Comparison of ENCODE assay signal across 8 cellular contexts in the genomic region with DNA sequence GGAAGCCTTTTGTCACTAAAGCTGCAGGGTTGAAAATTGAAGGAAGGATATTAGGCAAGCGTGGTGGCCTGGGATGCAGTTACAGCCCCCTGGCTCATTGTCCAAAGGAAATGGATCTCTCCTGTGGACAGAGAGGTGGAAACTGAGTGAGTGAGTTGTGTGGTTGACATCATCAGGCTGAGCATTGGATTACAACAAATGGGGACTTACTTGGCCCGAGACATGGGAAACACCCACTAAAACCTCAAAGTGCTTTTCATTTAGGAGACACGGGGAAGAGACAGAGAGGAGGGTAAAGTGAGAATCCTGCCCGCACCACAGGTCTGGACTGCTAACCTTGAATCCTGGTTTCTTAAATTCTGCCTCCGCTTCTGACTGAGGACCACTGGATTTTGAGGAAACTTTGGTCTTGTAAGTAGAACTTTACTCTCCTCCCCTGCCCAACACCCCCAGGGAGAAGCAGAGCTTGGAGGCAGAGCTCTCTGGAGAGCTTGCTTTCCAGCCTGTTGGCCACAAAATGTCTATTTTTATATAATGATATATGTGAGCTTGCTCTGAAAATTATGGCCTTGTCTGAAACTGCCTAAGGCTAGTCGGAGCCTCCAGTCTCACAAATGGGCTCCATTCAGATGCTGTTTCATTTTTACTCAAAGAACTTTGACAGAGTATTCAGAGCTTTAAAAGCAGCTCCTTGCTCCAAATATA. TPM values are rescaled to one million over a fixed set of nuclear protein-coding genes. Genes with fewer than 3 reads are reported as not detected.
A peak's percentile ranks its signal among the peaks of the same experiment; 100 is the strongest.
DNase-seq lines count a peak whose midpoint lies in the region; ATAC-seq and TF ChIP-seq lines count a peak whose summit lies in the region.

Gene PKIG (plus strand): TSS at position 259 of the 705 bp plus-strand sequence. CDS start 31,978 bp downstream, outside the sequence.

- peaks cover 34% of the 10 kb centered on the region for H3K4me1 Mint-ChIP-seq in neural progenitor cell

- peaks cover 2% of the 10 kb centered on the region for H3K9me3 Mint-ChIP-seq in neural progenitor cell

- H3K4me1 ChIP-seq in BLaER1 treated with 17β-estradiol and CSF1 and Interleukin-3, amounts not matched to agents 10 nM and 100 nM, result peaks cover 88 to 100% (median 94%) of the 10 kb centered on the region in 10 experiments
- H3K4me1 ChIP-seq in PC-9 (replicated peaks; ENCODE audit: insufficient read depth), result 0 out of 2 replicates have a peak, but pooled peaks cover 4% of the 10 kb centered on the region
- H3K4me1 ChIP-seq in esophagus muscularis mucosa, result peaks cover 64 to 98% (median 94%) of the 10 kb centered on the region in 4 donors
- peaks cover 30% of the 10 kb centered on the region for H3K4me1 ChIP-seq in neural progenitor cell

- no peaks in the 10 kb centered on the region for H4K20me1 ChIP-seq in BLaER1 treated with 17β-estradiol and CSF1 and Interleukin-3, amounts not matched to agents 10 nM and 100 nM
- H4K20me1 ChIP-seq in PC-9 (ENCODE audit: insufficient read depth) (no peaks in the 10 kb centered on the region), neural progenitor cell (ENCODE audit: low read depth) (peaks cover 6% of the 10 kb centered on the region)

- H2AFZ ChIP-seq in PC-9 (no peak within 1 kb of the TSS), neural progenitor cell (replicated peaks) (no peak within 1 kb of the TSS)

- no peaks in the 10 kb centered on the region for H3K9me2 ChIP-seq in PC-9 (ENCODE audit: insufficient read depth)

- no peak for TF ChIP-seq EP300 in esophagus muscularis mucosa (IDR thresholded peaks at IDR 0.05)

- POLR2A ChIA-PET in PC-9 (lab: Charles Lee; ENCODE audit: unreplicated experiment), result no interaction called here

- peak within 1 kb of the TSS; percentile 86 to 97 (median 90) for H3K4me2 ChIP-seq in BLaER1 treated with 17β-estradiol and CSF1 and Interleukin-3, amounts not matched to agents 10 nM and 100 nM
- no peak within 1 kb of the TSS for H3K4me2 ChIP-seq in PC-9
- peak within 1 kb of the TSS; percentile 33 for H3K4me2 ChIP-seq in neural progenitor cell

- intact Hi-C loops in PC-9 (cut with micrococcal nuclease; ENCODE audit: unreplicated experiment) (no loop called here), esophagus muscularis mucosa (cut with DNase I) (no loop called here)

- 29% methylated on average over 6 of the region's 6 CpGs for WGBS in esophagus muscularis mucosa

- no peak for TF ChIP-seq POLR2A in esophagus muscularis mucosa (IDR thresholded peaks at IDR 0.05; ENCODE audit: low read depth)

- H3K27ac ChIP-seq in BLaER1 treated with 17β-estradiol and CSF1 and Interleukin-3, amounts not matched to agents 10 nM and 100 nM, result peak within 1 kb of the TSS; percentile 28 to 95 (median 81); a peak in 21 of 22 replicates
- H3K27ac ChIP-seq in PC-9, result no peak within 1 kb of the TSS
- peak within 1 kb of the TSS; percentile 84 to 89 (median 87) for H3K27ac ChIP-seq in esophagus muscularis mucosa (replicated peaks in 1 of 4)
- no peak within 1 kb of the TSS for H3K27ac ChIP-seq in neural progenitor cell

- in situ Hi-C loops in GM13976 (cut with MboI; ENCODE audit: low sequenced_read_pairs, unreplicated experiment), result no loop called here

- H3F3A ChIP-seq in PC-9 (ENCODE audit: insufficient read depth, low read depth) (peaks cover 13% of the 10 kb centered on the region; the same call in 1 of the 2 replicates), neural progenitor cell (ENCODE audit: low read depth) (peaks cover 8% of the 10 kb centered on the region)

- H3K27me3 ChIP-seq in BLaER1 treated with 17β-estradiol and CSF1 and Interleukin-3, amounts not matched to agents 10 nM and 100 nM, result no peaks in the 10 kb centered on the region
- H3K27me3 ChIP-seq in PC-9 (ENCODE audit: insufficient read depth, low read depth) (no peaks in the 10 kb centered on the region), esophagus muscularis mucosa (no peaks in the 10 kb centered on the region), neural progenitor cell (no peaks in the 10 kb centered on the region)

- H3K27me3 Mint-ChIP-seq in neural progenitor cell (ENCODE audit: insufficient read depth, low read depth), result peaks cover 2% of the 10 kb centered on the region

- peaks cover 1% of the 10 kb centered on the region for H3K36me3 Mint-ChIP-seq in neural progenitor cell

- H3K9ac ChIP-seq in BLaER1 treated with 17β-estradiol and CSF1 and Interleukin-3, amounts not matched to agents 10 nM and 100 nM, result peak within 1 kb of the TSS; percentile 69 to 83 (median 77)
- no peak within 1 kb of the TSS for H3K9ac ChIP-seq in neural progenitor cell

- no peaks in the 10 kb centered on the region for H3K36me3 ChIP-seq in BLaER1 treated with 17β-estradiol and CSF1 and Interleukin-3, amounts not matched to agents 10 nM and 100 nM
- no peaks in the 10 kb centered on the region for H3K36me3 ChIP-seq in PC-9 (ENCODE audit: low read depth)
- no peaks in the 10 kb centered on the region for H3K36me3 ChIP-seq in esophagus muscularis mucosa
- H3K36me3 ChIP-seq in neural progenitor cell, result no peaks in the 10 kb centered on the region

- H3K27ac Mint-ChIP-seq in neural progenitor cell, result peak within 1 kb of the TSS; percentile 18

- H3K4me3 ChIP-seq in BLaER1 treated with 17β-estradiol and CSF1 and Interleukin-3, amounts not matched to agents 10 nM and 100 nM, result peak within 1 kb of the TSS; percentile 46 to 70 (median 59)
- no peak within 1 kb of the TSS for H3K4me3 ChIP-seq in PC-9
- peak within 1 kb of the TSS; percentile 50 to 56 (median 52) for H3K4me3 ChIP-seq in esophagus muscularis mucosa
- no peak within 1 kb of the TSS for H3K4me3 ChIP-seq in neural progenitor cell

- H3K79me2 ChIP-seq in PC-9 (ENCODE audit: low read depth) (no peaks in the 10 kb centered on the region), neural progenitor cell (ENCODE audit: low read depth) (no peaks in the 10 kb centered on the region)

- CTCF ChIA-PET in PC-9 (lab: Charles Lee), result no interaction called here

- no TSS peak for BruUV-seq in PC-9 (replicated peaks; lab: Mats Ljungman, UMichigan)

- H3K4me3 Mint-ChIP-seq in neural progenitor cell, result no peak within 1 kb of the TSS

- H3K9me3 ChIP-seq in BLaER1 treated with 17β-estradiol and CSF1 and Interleukin-3, amounts not matched to agents 10 nM and 100 nM (replicated peaks in 1 of 11), result no peaks in the 10 kb centered on the region
- H3K9me3 ChIP-seq in PC-9 (ENCODE audit: insufficient read depth, low read depth), result peaks cover under 1% of the 10 kb centered on the region
- H3K9me3 ChIP-seq in esophagus muscularis mucosa, result peaks cover 0 to 2% (median 0%) of the 10 kb centered on the region in 4 donors
- H3K9me3 ChIP-seq in neural progenitor cell (ENCODE audit: low read depth), result no peaks in the 10 kb centered on the region

- TF ChIP-seq CTCF in PC-9 (conservative IDR thresholded peaks at IDR 0.05) (no peak), esophagus muscularis mucosa (IDR thresholded peaks at IDR 0.05) (no peak), neural progenitor cell (IDR thresholded peaks at IDR 0.05) (no peak), GM13976 (IDR thresholded peaks at IDR 0.05; ENCODE audit: borderline replicate concordance, control extremely low read depth, extremely low read depth, insufficient read depth, missing control alignments) (no peak)

- no peak for ATAC-seq in HG02852 (IDR thresholded peaks at IDR 0.05; ENCODE audit: unreplicated experiment)

- DNase-seq in PC-9 (no peak), esophagus muscularis mucosa (ENCODE audit: extremely low spot score) (no peak), neural progenitor cell (ENCODE audit: low spot score) (peak; percentile 54), cerebellar nuclear complex (lab: John Stamatoyannopoulos, UW) (no peak), GM13976 (ENCODE audit: low spot score) (no peak), GDM1 (lab: John Stamatoyannopoulos, UW) (no peak)

RNA-seq across cellular contexts. Expression of gene PKIG, which starts in this region (rescaled TPM):
- total RNA-seq in PC-9 (2021) (41.9 and 50.1 TPM in 2 replicates), esophagus muscularis mucosa (100 to 1,000 TPM; 305 to 398 (median 357) TPM), neural progenitor cell (ENCODE audit: low replicate concordance) (40.6 and 64.6 TPM in 2 replicates)

Comparison
In these comparisons a context has a peak if more than half of its experiments do, and no peak if none do; other contexts are left out.
1. H3K27ac ChIP-seq: peak in BLaER1 treated with 17β-estradiol and CSF1 and Interleukin-3, amounts not matched to agents 10 nM and 100 nM (11 of 11) and esophagus muscularis mucosa (4 of 4); none in PC-9 (single experiment) and neural progenitor cell (single experiment).
2. H3K4me3 ChIP-seq: peak in BLaER1 treated with 17β-estradiol and CSF1 and Interleukin-3, amounts not matched to agents 10 nM and 100 nM (10 of 10) and esophagus muscularis mucosa (4 of 4); none in PC-9 (single experiment) and neural progenitor cell (single experiment).